1 cellular context compared by ENCODE assay signal in genomic region chr18:9765505-9765904, GRCh38.
A peak's percentile ranks its signal among the peaks of the same experiment; 100 is the strongest.
TF ChIP-seq lines count a peak whose summit lies in the region.

No MANE protein-coding gene starts in this region.

TF ChIP-seq in HepG2, 621 proteins besides CTCF, POLR2A, EP300 and RAD21 (continued from another document):
- no peak for TF ChIP-seq SOX13 (IDR thresholded peaks at IDR 0.05)
- TF ChIP-seq SOX13 (CRISPR knock-in tag; conservative IDR thresholded peaks at IDR 0.05 in 1 of 2, IDR thresholded peaks at IDR 0.05 in 1 of 2), result peak in 1 of 2 experiments; percentile 70; a peak in 2 of 4 replicates
- peak; percentile 41; the same call in 1 of the 2 replicates for TF ChIP-seq TBX2 (CRISPR knock-in tag; IDR thresholded peaks at IDR 0.05; ENCODE audit: borderline replicate concordance)
- TF ChIP-seq HHEX (CRISPR knock-in tag; IDR thresholded peaks at IDR 0.05), result peak; percentile 40; the same call in 1 of the 2 replicates
- TF ChIP-seq SIX4 (CRISPR knock-in tag; IDR thresholded peaks at IDR 0.05), result peak; percentile 60; the same call in 1 of the 2 replicates
- no peak for TF ChIP-seq PRMT3 (CRISPR knock-in tag; IDR thresholded peaks at IDR 0.05; ENCODE audit: borderline replicate concordance, low read depth)
- 0 out of 2 replicates have a peak, but pooled peaks have one; percentile 20 for TF ChIP-seq HDAC2 (CRISPR knock-in tag; IDR thresholded peaks at IDR 0.05)
- TF ChIP-seq SOX5 (CRISPR knock-in tag; IDR thresholded peaks at IDR 0.05; ENCODE audit: borderline replicate concordance), result peak; percentile 57; the same call in 1 of the 2 replicates
